ENCODE assay signal across 26 cellular contexts in genomic region chr10:121514141-121514865, GRCh38.
"Had no signal": no experiment of that assay in that cellular context is flagged by ENCODE, and none has a peak within 500 bp of the region (broad histone marks: within the 10 kb centered on the region; RNA-seq: fewer than 3 reads in every experiment).

No MANE protein-coding gene starts in this region.

- H3K4me1 Mint-ChIP-seq: memory B cell; naive B cell; stimulated activated effector memory CD8-positive, alpha-beta T cell treated with anti-CD3 and anti-CD28 coated beads, Interleukin-12 subunit alpha, Interleukin-12 subunit beta, amount 100 ng/mL, for 72 hours; stimulated activated naive CD8-positive, alpha-beta T cell treated with anti-CD3 and anti-CD28 coated beads, Interleukin-15, amount 100 ng/mL, for 72 hours had no signal

- H3K4me1 ChIP-seq: ascending aorta, colonic mucosa, heart left ventricle, right lobe of liver, upper lobe of right lung had no signal

- H3K27ac ChIP-seq: ascending aorta, brain microvascular endothelial cell, colonic mucosa, epithelial cell of prostate, heart left ventricle, right lobe of liver, suprapubic skin, upper lobe of right lung had no signal

- ATAC-seq: activated CD4-positive, CD25-positive, alpha-beta regulatory T cell treated with anti-CD3 and anti-CD28 coated beads, Interleukin-2, amount 50 U/mL, for 24 hours; activated CD8-positive, alpha-beta T cell treated with anti-CD3 and anti-CD28 coated beads, Interleukin-2, amount 10 ng/mL, durations not matched to agents 7 days and 5 days; activated T-helper 17 cell treated with anti-CD3 and anti-CD28 coated beads, Interleukin-2, amount 50 U/mL, for 72 hours; heart left ventricle; left colon; right lobe of liver; stimulated activated effector memory CD8-positive, alpha-beta T cell treated with anti-CD3 and anti-CD28 coated beads, Interleukin-12 subunit alpha, Interleukin-12 subunit beta, amount 100 ng/mL, for 72 hours; stimulated activated naive CD8-positive, alpha-beta T cell treated with anti-CD3 and anti-CD28 coated beads, Interleukin-15, amount 100 ng/mL, for 72 hours; upper lobe of right lung had no signal

- H3K4me3 Mint-ChIP-seq: activated CD4-positive, alpha-beta T cell treated with anti-CD3 and anti-CD28 coated beads, Interleukin-2, amount 10 ng/mL, durations not matched to agents 24 days and 14 days; activated CD8-positive, alpha-beta T cell treated with anti-CD3 and anti-CD28 coated beads, Interleukin-2, amount 10 ng/mL, durations not matched to agents 7 days and 5 days; activated naive CD8-positive, alpha-beta T cell; activated T-cell treated with anti-CD3 and anti-CD28 coated beads, Interleukin-2, amount 50 U/mL, for 24 hours; activated T-helper 17 cell treated with anti-CD3 and anti-CD28 coated beads, Interleukin-2, amount 50 U/mL, for 72 hours; endodermal cell; memory B cell; naive B cell; neural crest cell; stimulated activated effector memory CD8-positive, alpha-beta T cell treated with anti-CD3 and anti-CD28 coated beads, Interleukin-12 subunit alpha, Interleukin-12 subunit beta, amount 100 ng/mL, for 72 hours; stimulated activated naive CD8-positive, alpha-beta T cell treated with anti-CD3 and anti-CD28 coated beads, Interleukin-15, amount 100 ng/mL, for 72 hours had no signal

- H3K4me3 ChIP-seq: adrenal gland, ascending aorta, colonic mucosa, heart left ventricle, right lobe of liver, skin epidermis, suprapubic skin, upper lobe of right lung had no signal

- H3K27me3 ChIP-seq: adrenal gland, ascending aorta, brain microvascular endothelial cell, colonic mucosa, right lobe of liver, suprapubic skin, upper lobe of right lung had no signal

- H3K9me3 ChIP-seq: adrenal gland, ascending aorta, colonic mucosa, heart left ventricle, right lobe of liver, suprapubic skin, upper lobe of right lung had no signal

- H3K27ac Mint-ChIP-seq: activated CD4-positive, alpha-beta T cell treated with anti-CD3 and anti-CD28 coated beads, Interleukin-2, amount 10 ng/mL, durations not matched to agents 24 days and 14 days; activated CD8-positive, alpha-beta T cell treated with anti-CD3 and anti-CD28 coated beads, Interleukin-2, amount 10 ng/mL, durations not matched to agents 7 days and 5 days; activated naive CD8-positive, alpha-beta T cell; activated T-cell treated with anti-CD3 and anti-CD28 coated beads, Interleukin-2, amount 50 U/mL, for 24 hours; activated T-helper 17 cell treated with anti-CD3 and anti-CD28 coated beads, Interleukin-2, amount 50 U/mL, for 72 hours; memory B cell; naive B cell; stimulated activated effector memory CD8-positive, alpha-beta T cell treated with anti-CD3 and anti-CD28 coated beads, Interleukin-12 subunit alpha, Interleukin-12 subunit beta, amount 100 ng/mL, for 72 hours; stimulated activated naive CD8-positive, alpha-beta T cell treated with anti-CD3 and anti-CD28 coated beads, Interleukin-15, amount 100 ng/mL, for 72 hours had no signal

- H3K27me3 Mint-ChIP-seq: activated CD4-positive, alpha-beta T cell treated with anti-CD3 and anti-CD28 coated beads, Interleukin-2, amount 10 ng/mL, durations not matched to agents 24 days and 14 days; activated naive CD8-positive, alpha-beta T cell; memory B cell; naive B cell; stimulated activated naive CD8-positive, alpha-beta T cell treated with anti-CD3 and anti-CD28 coated beads, Interleukin-15, amount 100 ng/mL, for 72 hours had no signal

- DNase-seq: activated CD4-positive, alpha-beta T cell treated with anti-CD3 and anti-CD28 coated beads, Interleukin-2, amount 10 ng/mL, durations not matched to agents 24 days and 14 days; activated CD8-positive, alpha-beta T cell treated with anti-CD3 and anti-CD28 coated beads, Interleukin-2, amount 10 ng/mL, durations not matched to agents 7 days and 5 days; activated T-cell treated with anti-CD3 and anti-CD28 coated beads, Interleukin-2, amount 50 U/mL, for 24 hours; adrenal gland; brain microvascular endothelial cell; colonic mucosa; endodermal cell; heart left ventricle; left colon; naive B cell; occipital lobe; right lobe of liver; stimulated activated CD4-positive, alpha-beta T cell treated with anti-CD3 and anti-CD28 coated beads, Interleukin-2, amount 100 ng/mL, for 24 hours; stimulated activated naive CD8-positive, alpha-beta T cell treated with anti-CD3 and anti-CD28 coated beads, Interleukin-15, amount 100 ng/mL, for 72 hours; SW 1271; upper lobe of right lung had no signal

- H3K36me3 Mint-ChIP-seq: activated naive CD8-positive, alpha-beta T cell; memory B cell; naive B cell; stimulated activated effector memory CD8-positive, alpha-beta T cell treated with anti-CD3 and anti-CD28 coated beads, Interleukin-12 subunit alpha, Interleukin-12 subunit beta, amount 100 ng/mL, for 72 hours had no signal

- H3K9me3 Mint-ChIP-seq: activated CD4-positive, alpha-beta T cell treated with anti-CD3 and anti-CD28 coated beads, Interleukin-2, amount 10 ng/mL, durations not matched to agents 24 days and 14 days; activated T-cell treated with anti-CD3 and anti-CD28 coated beads, Interleukin-2, amount 50 U/mL, for 24 hours; activated T-helper 17 cell treated with anti-CD3 and anti-CD28 coated beads, Interleukin-2, amount 50 U/mL, for 72 hours; endodermal cell; memory B cell; neural crest cell; stimulated activated effector memory CD8-positive, alpha-beta T cell treated with anti-CD3 and anti-CD28 coated beads, Interleukin-12 subunit alpha, Interleukin-12 subunit beta, amount 100 ng/mL, for 72 hours; stimulated activated naive CD8-positive, alpha-beta T cell treated with anti-CD3 and anti-CD28 coated beads, Interleukin-15, amount 100 ng/mL, for 72 hours had no signal

- H3K36me3 ChIP-seq: adrenal gland, ascending aorta, brain microvascular endothelial cell, colonic mucosa, heart left ventricle, right lobe of liver, suprapubic skin had no signal
